Comparison of ENCODE assay signal across 21 cellular contexts in genomic region chr9:124766326-124766725, GRCh38. TPM values are rescaled to one million over a fixed set of nuclear protein-coding genes. Genes with fewer than 3 reads are reported as not detected.
DNase-seq lines count a peak whose midpoint lies in the region; ATAC-seq and TF ChIP-seq lines count a peak whose summit lies in the region.
"Had no signal": no experiment of that assay in that cellular context is flagged by ENCODE, and none has a peak within 500 bp of the region (broad histone marks: within the 10 kb centered on the region; RNA-seq: fewer than 3 reads in every experiment).

No MANE protein-coding gene starts in this region.

- peaks cover 9% of the 10 kb centered on the region for H3F3A ChIP-seq in PC-9 (ENCODE audit: insufficient read depth, low read depth)

- H3K9me2 ChIP-seq in PC-9 (ENCODE audit: insufficient read depth) = no peaks in the 10 kb centered on the region

- H3K4me2 ChIP-seq in PC-9 (peak overlapping the region; percentile 20; the same call in 1 of the 2 replicates), H9 (ENCODE audit: insufficient read depth, insufficient read length, low read length) (no peak overlapping the region)

- H2BK20ac ChIP-seq in H9 (ENCODE audit: low read depth, low read length, poor library complexity, severe bottlenecking) = no peak overlapping the region

- no peak overlapping the region for H3T11ph ChIP-seq in H9 (ENCODE audit: low read length)

- CTCF ChIA-PET in PC-9 (lab: Charles Lee) = interaction anchor here (0.6 to 1.7 kb wide), 3 partner anchors 87 to 149 kb away, joined by 3 to 9 read pairs (median 3); partner anchors contain the start of gene WDR38

- no peak overlapping the region for H2BK15ac ChIP-seq in H9 (ENCODE audit: low read depth, low read length)

- H3K36me3 ChIP-seq in HUES6 (ENCODE audit: control insufficient read depth, insufficient read depth, low read length) = no peaks in the 10 kb centered on the region
- no peaks in the 10 kb centered on the region for H3K36me3 ChIP-seq in PC-9 (ENCODE audit: low read depth)
- no peaks in the 10 kb centered on the region for H3K36me3 ChIP-seq in endodermal cell (ENCODE audit: control insufficient read depth, insufficient read depth, low read length)
- no peaks in the 10 kb centered on the region for H3K36me3 ChIP-seq in neutrophil
- H3K36me3 ChIP-seq: SJCRH30 had no signal

- H3K23me2 ChIP-seq in H9 (ENCODE audit: insufficient read length, low read depth, low read length, poor library complexity, severe bottlenecking) = peaks cover 12% of the 10 kb centered on the region

- H3K9ac ChIP-seq in HUES6 (ENCODE audit: low read length) (no peak overlapping the region), endodermal cell (ENCODE audit: extremely low read depth, low read length, poor library complexity, severe bottlenecking) (peak overlapping the region; percentile 0), H9 (ENCODE audit: extremely low read depth, insufficient read length, low read length) (no peak overlapping the region)

- H2AK5ac ChIP-seq in H9 (ENCODE audit: insufficient read length, low read length) = no peak overlapping the region

- H3K27ac Mint-ChIP-seq in endodermal cell = peak overlapping the region; percentile 3
- peak overlapping the region in 1 of 3 experiments; percentile 59; a peak in 2 of 7 replicates for H3K27ac Mint-ChIP-seq in H9
- H3K27ac Mint-ChIP-seq: CD8-positive, alpha-beta T cell had no signal

- H4K8ac ChIP-seq in H9 (replicated peaks; ENCODE audit: insufficient read length, low read depth, low read length) = no peak overlapping the region

- DNase-seq in PC-9 (no peak), endodermal cell (no peak), activated T-cell treated with anti-CD3 and anti-CD28 coated beads for 4 hours (no peak), H9 (no peak)
- DNase-seq in activated CD4-positive, alpha-beta T cell treated with anti-CD3 and anti-CD28 coated beads for 48 hours = no peak
- DNase-seq: C1 segment of cervical spinal cord; CD8-positive, alpha-beta T cell; DMS79 treated with DMSO at 0.1 percent for 48 hours; GOT3; IMR-90; KG1; NCI-H2029; NCI-H526 treated with DMSO at 0.1 percent for 48 hours; PC-3; SJCRH30 had no signal

- H3K4me3 ChIP-seq in HUES6 (ENCODE audit: low read depth, low read length) (peak overlapping the region; percentile 18; the same call in 1 of the 2 replicates), PC-9 (no peak overlapping the region), endodermal cell (ENCODE audit: low read length) (peak overlapping the region; percentile 67), neutrophil (ENCODE audit: low read depth in 1 of 2, low read length in 1 of 2) (peak overlapping the region in 1 of 2 experiments; percentile 15)
- H3K4me3 ChIP-seq: SJCRH30 had no signal

- H3K4me1 Mint-ChIP-seq in endodermal cell (peaks cover 68% of the 10 kb centered on the region), H9 (peaks cover 75 to 79% of the 10 kb centered on the region in 2 experiments)

- no peaks in the 10 kb centered on the region for H3K36me3 Mint-ChIP-seq in endodermal cell (ENCODE audit: low read depth)
- H3K36me3 Mint-ChIP-seq in H9 (ENCODE audit: insufficient read depth in 1 of 3, low read depth in 3 of 3) = no peaks in the 10 kb centered on the region
- H3K36me3 Mint-ChIP-seq: CD8-positive, alpha-beta T cell had no signal

- H3K9me3 Mint-ChIP-seq in endodermal cell (no peaks in the 10 kb centered on the region), H9 (no peaks in the 10 kb centered on the region)
- H3K9me3 Mint-ChIP-seq: CD8-positive, alpha-beta T cell had no signal

- intact Hi-C loops in PC-9 (cut with micrococcal nuclease; ENCODE audit: unreplicated experiment) = no loop called here

- H2BK120ac ChIP-seq in H9 (ENCODE audit: low read depth, low read length, poor library complexity, severe bottlenecking) = no peak overlapping the region

- BruUV-seq in PC-9 (replicated peaks; lab: Mats Ljungman, UMichigan) = no TSS peak

- H2AFZ ChIP-seq in PC-9 = no peak overlapping the region
- no peak overlapping the region for H2AFZ ChIP-seq in H9 (ENCODE audit: low read length)

- POLR2A ChIA-PET in PC-9 (lab: Charles Lee; ENCODE audit: unreplicated experiment) = no interaction called here

- peaks cover 93% of the 10 kb centered on the region for H3K79me2 ChIP-seq in PC-9 (ENCODE audit: low read depth)
- H3K79me2 ChIP-seq in H9 (ENCODE audit: insufficient read depth, low read length) = peaks cover 15% of the 10 kb centered on the region; the same call in 1 of the 2 replicates

- peaks cover 25% of the 10 kb centered on the region for H3K27me3 ChIP-seq in HUES6 (ENCODE audit: control insufficient read depth, insufficient read depth, low read length)
- H3K27me3 ChIP-seq in PC-9 (ENCODE audit: insufficient read depth, low read depth) = no peaks in the 10 kb centered on the region
- no peaks in the 10 kb centered on the region for H3K27me3 ChIP-seq in endodermal cell (ENCODE audit: control insufficient read depth, insufficient read depth, low read length, poor library complexity, severe bottlenecking)
- H3K27me3 ChIP-seq in neutrophil = no peaks in the 10 kb centered on the region
- no peaks in the 10 kb centered on the region for H3K27me3 ChIP-seq in H9 (ENCODE audit: insufficient read depth, low read length)
- H3K27me3 ChIP-seq: SJCRH30 had no signal

- H3K14ac ChIP-seq in H9 (ENCODE audit: insufficient read depth, low read length) = no peak overlapping the region

- no peaks in the 10 kb centered on the region for H3K79me1 ChIP-seq in H9 (ENCODE audit: insufficient read depth, low read depth, low read length, poor library complexity, severe bottlenecking)

- no peak overlapping the region for H3K27ac ChIP-seq in HUES6 (ENCODE audit: low read depth, low read length)
- H3K27ac ChIP-seq in PC-9 = no peak overlapping the region
- no peak overlapping the region for H3K27ac ChIP-seq in endodermal cell (ENCODE audit: low read depth, low read length)
- H3K27ac ChIP-seq in neutrophil = peak overlapping the region; percentile 61
- H3K27ac ChIP-seq in H9 (ENCODE audit: insufficient read length, low read depth, low read length) = no peak overlapping the region
- H3K27ac ChIP-seq: SJCRH30 had no signal

- H3K56ac ChIP-seq in H9 (ENCODE audit: insufficient read length, low read depth, low read length) = no peak overlapping the region

- H3K27me3 Mint-ChIP-seq in endodermal cell (ENCODE audit: insufficient read depth) (peaks cover 4% of the 10 kb centered on the region), H9 (ENCODE audit: low read depth) (peaks cover 24% of the 10 kb centered on the region)

- H3K4me1 ChIP-seq in HUES6 (ENCODE audit: control insufficient read depth, insufficient read depth, low read length) (peaks cover 73% of the 10 kb centered on the region), PC-9 (replicated peaks; ENCODE audit: insufficient read depth) (peaks cover 25% of the 10 kb centered on the region), endodermal cell (ENCODE audit: control insufficient read depth, insufficient read depth, low read length) (peaks cover 31% of the 10 kb centered on the region), neutrophil (ENCODE audit: control insufficient read depth in 1 of 2, insufficient read depth in 1 of 2, low read depth in 1 of 2, low read length in 1 of 2) (peaks cover 66 to 67% of the 10 kb centered on the region in 2 experiments), H9 (ENCODE audit: insufficient read depth, low read length) (peaks cover 6% of the 10 kb centered on the region; the same call in 1 of the 2 replicates)

- H3K9me3 ChIP-seq in HUES6 (ENCODE audit: control insufficient read depth, insufficient read depth, low read depth, low read length) (no peaks in the 10 kb centered on the region), PC-9 (ENCODE audit: insufficient read depth, low read depth) (no peaks in the 10 kb centered on the region), endodermal cell (ENCODE audit: control insufficient read depth, low read length) (no peaks in the 10 kb centered on the region), neutrophil (no peaks in the 10 kb centered on the region), H9 (ENCODE audit: control insufficient read depth, low read depth, low read length) (no peaks in the 10 kb centered on the region)
- H3K9me3 ChIP-seq: SJCRH30 had no signal

- no peak for ATAC-seq in GM19455 (IDR thresholded peaks at IDR 0.05; ENCODE audit: unreplicated experiment)
- ATAC-seq: CD8-positive, alpha-beta T cell; HCT116; PC-3; Right ventricle myocardium inferior; SK-N-SH treated with all-trans-retinoic acid at 6 μM for 48 hours had no signal

- no peak for TF ChIP-seq CTCF in PC-9 (conservative IDR thresholded peaks at IDR 0.05)
- TF ChIP-seq CTCF in endodermal cell (conservative IDR thresholded peaks at IDR 0.05) = no peak
- no peak for TF ChIP-seq CTCF in neutrophil (IDR thresholded peaks at IDR 0.05)
- no peak for TF ChIP-seq CTCF in H9 (conservative IDR thresholded peaks at IDR 0.05)

- H4K91ac ChIP-seq in H9 (ENCODE audit: insufficient read length, low read depth, low read length) = no peak overlapping the region

- peaks cover 48% of the 10 kb centered on the region for H4K20me1 ChIP-seq in PC-9 (ENCODE audit: insufficient read depth)
- no peaks in the 10 kb centered on the region for H4K20me1 ChIP-seq in H9 (ENCODE audit: control insufficient read depth, insufficient read depth, insufficient read length)

- no peak overlapping the region for H3K4ac ChIP-seq in H9 (ENCODE audit: low read depth, low read length)

- H3K4me3 Mint-ChIP-seq in endodermal cell (peak overlapping the region; percentile 18), H9 (peak overlapping the region in 1 of 2 experiments; percentile 99; a peak in 3 of 5 replicates)
- H3K4me3 Mint-ChIP-seq: CD8-positive, alpha-beta T cell had no signal

- H2BK12ac ChIP-seq in H9 (ENCODE audit: insufficient read length, low read depth, low read length) = no peak overlapping the region

- H4K5ac ChIP-seq in H9 (ENCODE audit: insufficient read length, low read depth, low read length) = no peak overlapping the region

- WGBS in endodermal cell (ENCODE audit: insufficient coverage in 1 of 2, insufficient read length in 1 of 2), 2 experiments = 60 to 79% methylated on average over 1 of the region's 1 CpG
- no CpG with 5 or more reads among the region's 1 CpG for WGBS in H9 (ENCODE audit: extremely low coverage, insufficient read length, low lambda C conversion rate)

- no peak overlapping the region for H3K18ac ChIP-seq in H9 (ENCODE audit: insufficient read length, low read depth, low read length)

- H3K23ac ChIP-seq in H9 (ENCODE audit: insufficient read length, low read depth, low read length) = no peak overlapping the region

- H2BK5ac ChIP-seq in H9 (ENCODE audit: insufficient read length, low read length) = no peak overlapping the region

RNA-seq across cellular contexts. Expression of gene NR6A1, which starts 4.8 kb away (rescaled TPM):
- total RNA-seq in PC-9 (2021) (13.0 TPM in 2 replicates), endodermal cell (100 to 1,000 TPM; 168 to 206 TPM), H9 (2021) (98.9 and 99.3 TPM in 2 replicates)
- polyA plus RNA-seq in endodermal cell (2013, experiment 1 of 2) = 47.4 TPM
- polyA plus RNA-seq in endodermal cell (2013, experiment 2 of 2) = 49.5 TPM
- total RNA-seq: CD8-positive, alpha-beta T cell had no signal

RNA-seq across cellular contexts. Expression of gene OLFML2A, which starts 10.6 kb away (rescaled TPM):
- total RNA-seq in PC-9 (2021) (5.7 and 9.0 TPM in 2 replicates), endodermal cell (10 to 100 TPM; 28.1 to 31.2 TPM), H9 (2021) (5.8 and 6.0 TPM in 2 replicates)
- polyA plus RNA-seq in endodermal cell (2013, experiment 1 of 2) = 8.2 TPM
- polyA plus RNA-seq in endodermal cell (2013, experiment 2 of 2) = 7.8 TPM
- total RNA-seq: CD8-positive, alpha-beta T cell had no signal
